8 cellular contexts compared by ENCODE assay signal in the genomic region with DNA sequence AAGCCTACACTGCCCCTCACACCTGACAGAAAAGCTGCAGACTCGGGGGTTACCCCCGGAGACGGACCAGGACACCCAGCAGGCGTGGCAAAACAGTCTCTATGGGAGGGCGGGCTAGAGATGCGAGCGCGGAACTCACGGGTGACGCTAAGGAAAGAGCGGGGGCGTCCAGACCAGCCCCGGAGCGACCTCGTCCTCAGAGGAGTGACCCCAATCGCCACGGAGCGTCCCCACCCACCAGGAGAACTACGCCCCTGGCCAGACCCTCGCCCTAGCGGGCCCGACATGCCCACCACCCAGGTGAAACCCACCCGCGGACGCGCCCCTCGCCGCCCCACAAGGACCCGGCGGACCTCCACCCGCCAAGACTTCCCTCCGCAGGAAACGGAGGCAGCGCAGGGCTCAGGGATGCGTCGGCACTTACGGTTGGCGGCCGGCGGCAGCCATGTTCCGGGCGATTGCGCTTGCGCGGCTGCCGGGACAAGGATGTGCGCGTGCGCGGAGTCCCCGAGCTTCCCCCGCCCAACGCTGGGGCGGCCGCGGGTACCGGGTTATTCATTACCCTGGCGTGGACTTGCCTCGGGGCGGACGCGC. TPM values are rescaled to one million over a fixed set of nuclear protein-coding genes. Genes with fewer than 3 reads are reported as not detected.
DNase-seq lines count a peak whose midpoint lies in the region; ATAC-seq and TF ChIP-seq lines count a peak whose summit lies in the region.

A gene (minus strand): TSS at position 462 of the 594 bp plus-strand sequence. CDS start 21,286 bp downstream, outside the sequence.

- peak within 1 kb of the TSS; percentile 76 to 88 for H3K27ac ChIP-seq in coronary artery

- no peak for TF ChIP-seq CTCF in coronary artery (IDR thresholded peaks at IDR 0.05)

- intact Hi-C loops in left colon (cut with DNase I, micrococcal nuclease) = no loop called here

- H3K4me3 ChIP-seq in coronary artery = peak within 1 kb of the TSS; percentile 90

- DNase-seq in NCI-H226 = peak; percentile 62
- peak; percentile 95 for DNase-seq in activated CD4-positive, alpha-beta T cell treated with anti-CD3 and anti-CD28 coated beads for 48 hours
- DNase-seq in coronary artery (ENCODE audit: low spot score) = peak; percentile 84
- DNase-seq in left colon = peak; percentile 82 to 89
- peak; percentile 85 to 91 (median 88) for DNase-seq in stimulated activated CD4-positive, alpha-beta T cell treated with anti-CD3 and anti-CD28 coated beads, Interleukin-1b, Interleukin-23, amount 100 ng/mL, for 24 hours (ENCODE audit: low read depth in 4 of 4, low spot score in 1 of 4)
- DNase-seq in SW 1271 (lab: John Stamatoyannopoulos, UW) = no peak

- ATAC-seq in GM18502 (IDR thresholded peaks at IDR 0.05; ENCODE audit: poor library complexity, unreplicated experiment) (peak; percentile 57), HG03060 (IDR thresholded peaks at IDR 0.05; ENCODE audit: low read depth, unreplicated experiment) (peak; percentile 68), left colon (peak; percentile 65)

RNA-seq across cellular contexts. Expression of the gene that starts here (rescaled TPM):
- 1 to 10 TPM; 3.1 to 3.9 TPM for total RNA-seq in left colon

Comparison
In these comparisons a context has a peak if more than half of its experiments do, and no peak if none do; other contexts are left out.
1. DNase-seq: peak in NCI-H226 (single experiment), activated CD4-positive, alpha-beta T cell treated with anti-CD3 and anti-CD28 coated beads for 48 hours (single experiment), coronary artery (single experiment), left colon (2 of 2) and stimulated activated CD4-positive, alpha-beta T cell treated with anti-CD3 and anti-CD28 coated beads, Interleukin-1b, Interleukin-23, amount 100 ng/mL, for 24 hours (4 of 4); none in SW 1271 (0 of 2).
2. Peak in every context shown above with its lines, with median percentiles within 50 percentile points of each other: ATAC-seq.